In genomic region chr12:3743803-3744202, GRCh38 we compare ENCODE assay signal across 13 cellular contexts. TPM values are rescaled to one million over a fixed set of nuclear protein-coding genes. Genes with fewer than 3 reads are reported as not detected.
DNase-seq lines count a peak whose midpoint lies in the region; ATAC-seq, FAIRE-seq and TF ChIP-seq lines count a peak whose summit lies in the region.
"Had no signal": no experiment of that assay in that cellular context is flagged by ENCODE, and none has a peak within 500 bp of the region (broad histone marks: within the 10 kb centered on the region; RNA-seq: fewer than 3 reads in every experiment).

No MANE protein-coding gene starts in this region.

- CTCF ChIA-PET in CD4-positive, alpha-beta memory T cell (lab: Charles Lee; ENCODE audit: partially characterized antibody), result interaction anchor here (1.1 to 1.7 kb wide), 2 partner anchors 9 to 60 kb away, joined by 3 to 8 read pairs; partner anchors contain the start of gene CRACR2A
- CTCF ChIA-PET in activated CD8-positive, alpha-beta T cell treated with anti-CD3 and anti-CD28 coated beads for 36 hours (lab: Charles Lee), result interaction anchor here (0.5 to 3.6 kb wide), 8 partner anchors 9 to 615 kb away, joined by 3 to 13 read pairs (median 4); partner anchors contain the start of gene CRACR2A

- intact Hi-C loops in CD4-positive, alpha-beta memory T cell (cut with micrococcal nuclease), result no loop called here
- intact Hi-C loops in activated CD8-positive, alpha-beta T cell treated with anti-CD3 and anti-CD28 coated beads for 36 hours (cut with micrococcal nuclease), result no loop called here
- intact Hi-C loops in pancreas (cut with DNase I), result no loop called here

- POLR2A ChIA-PET in CD4-positive, alpha-beta memory T cell (lab: Charles Lee; ENCODE audit: partially characterized antibody), result interaction anchor here (1.6 kb wide), 1 partner anchor 10 kb away, joined by 8 read pairs; the partner anchor contains the start of gene CRACR2A
- POLR2A ChIA-PET in activated CD8-positive, alpha-beta T cell treated with anti-CD3 and anti-CD28 coated beads for 36 hours (lab: Charles Lee), result interaction anchor here (1.8 to 4.3 kb wide), 2 partner anchors 9 to 15 kb away, joined by 8 to 25 read pairs; partner anchors contain the start of gene CRACR2A

- peak overlapping the region in 3 of 8 donors; percentile 43 to 76 (median 48) for H3K4me3 Mint-ChIP-seq in CD4-positive, alpha-beta memory T cell
- H3K4me3 Mint-ChIP-seq in activated CD8-positive, alpha-beta T cell treated with anti-CD3 and anti-CD28 coated beads for 36 hours, result no peak overlapping the region

- peaks cover 37% of the 10 kb centered on the region for H3K4me1 ChIP-seq in CD4-positive, alpha-beta memory T cell (ENCODE audit: insufficient read depth, low read length)
- peaks cover 0 to 24% of the 10 kb centered on the region in 2 donors for H3K4me1 ChIP-seq in right atrium auricular region
- H3K4me1 ChIP-seq in pancreas, result no peaks in the 10 kb centered on the region

- no peaks in the 10 kb centered on the region for H3K27me3 Mint-ChIP-seq in CD4-positive, alpha-beta memory T cell
- no peaks in the 10 kb centered on the region for H3K27me3 Mint-ChIP-seq in activated CD8-positive, alpha-beta T cell treated with anti-CD3 and anti-CD28 coated beads for 36 hours
- H3K27me3 Mint-ChIP-seq: naive thymus-derived CD4-positive, alpha-beta T cell had no signal

- FAIRE-seq in pancreas (lab: Jason Lieb, UNC), result no peak
- FAIRE-seq: endometrium, H1 had no signal

- H3K27ac Mint-ChIP-seq in CD4-positive, alpha-beta memory T cell, result peak overlapping the region in 5 of 7 donors; percentile 67 to 87 (median 81)
- H3K27ac Mint-ChIP-seq in activated CD8-positive, alpha-beta T cell treated with anti-CD3 and anti-CD28 coated beads for 36 hours, result peak overlapping the region; percentile 79

- H3K36me3 ChIP-seq in CD4-positive, alpha-beta memory T cell (ENCODE audit: insufficient read depth, low read length), result peaks cover 3% of the 10 kb centered on the region
- H3K36me3 ChIP-seq in right atrium auricular region, result no peaks in the 10 kb centered on the region
- H3K36me3 ChIP-seq in pancreas, result no peaks in the 10 kb centered on the region

- no peak overlapping the region for H3K4me3 ChIP-seq in CD4-positive, alpha-beta memory T cell (ENCODE audit: low read length in 2 of 2)
- H3K4me3 ChIP-seq in right atrium auricular region (no peak overlapping the region), pancreas (no peak overlapping the region)

- ATAC-seq in GM21381 (IDR thresholded peaks at IDR 0.05; ENCODE audit: unreplicated experiment) (peak; percentile 62), pancreas (no peak), GM18519 (IDR thresholded peaks at IDR 0.05; ENCODE audit: low FRiP score, unreplicated experiment) (no peak)
- peak; percentile 71 for ATAC-seq in activated CD8-positive, alpha-beta T cell treated with anti-CD3 and anti-CD28 coated beads for 36 hours

- no peak for DNase-seq in CD4-positive, alpha-beta memory T cell
- peak; percentile 75 for DNase-seq in activated CD8-positive, alpha-beta T cell treated with anti-CD3 and anti-CD28 coated beads for 36 hours
- DNase-seq in right atrium auricular region (ENCODE audit: low spot score) (no peak), pancreas (no peak), NOMO-1 treated with DMSO at 0.1 percent for 48 hours (lab: John Stamatoyannopoulos, UW; ENCODE audit: unreplicated experiment) (no peak), anterior cingulate cortex (lab: John Stamatoyannopoulos, UW) (no peak)
- DNase-seq: Caco-2; naive thymus-derived CD4-positive, alpha-beta T cell; NCI-H1417 had no signal

- no peak for TF ChIP-seq CTCF in activated CD8-positive, alpha-beta T cell treated with anti-CD3 and anti-CD28 coated beads for 36 hours (IDR thresholded peaks at IDR 0.05)
- TF ChIP-seq CTCF in right atrium auricular region (IDR thresholded peaks at IDR 0.05) (no peak), pancreas (IDR thresholded peaks at IDR 0.05) (no peak)

- WGBS in pancreas, 2 donors, result 88 to 89% methylated on average over 6 of the region's 6 CpGs

- no peaks in the 10 kb centered on the region for H3K9me3 ChIP-seq in CD4-positive, alpha-beta memory T cell (ENCODE audit: control insufficient read depth in 1 of 2, low read length in 2 of 2)
- H3K9me3 ChIP-seq in right atrium auricular region, result no peaks in the 10 kb centered on the region
- H3K9me3 ChIP-seq in pancreas, result no peaks in the 10 kb centered on the region
- H3K9me3 ChIP-seq: Caco-2 had no signal

- peaks cover 57 to 66% of the 10 kb centered on the region in 2 donors for H3K36me3 Mint-ChIP-seq in CD4-positive, alpha-beta memory T cell
- peaks cover 38% of the 10 kb centered on the region for H3K36me3 Mint-ChIP-seq in activated CD8-positive, alpha-beta T cell treated with anti-CD3 and anti-CD28 coated beads for 36 hours (ENCODE audit: low read depth)

- H3K9me3 Mint-ChIP-seq in CD4-positive, alpha-beta memory T cell, result no peaks in the 10 kb centered on the region
- no peaks in the 10 kb centered on the region for H3K9me3 Mint-ChIP-seq in activated CD8-positive, alpha-beta T cell treated with anti-CD3 and anti-CD28 coated beads for 36 hours

- H3K27ac ChIP-seq in CD4-positive, alpha-beta memory T cell (ENCODE audit: low read depth, low read length), result no peak overlapping the region
- H3K27ac ChIP-seq in right atrium auricular region (peak overlapping the region; percentile 70 to 82), pancreas (no peak overlapping the region)

- peaks cover 38 to 75% (median 47%) of the 10 kb centered on the region in 4 donors for H3K4me1 Mint-ChIP-seq in CD4-positive, alpha-beta memory T cell
- H3K4me1 Mint-ChIP-seq in activated CD8-positive, alpha-beta T cell treated with anti-CD3 and anti-CD28 coated beads for 36 hours (ENCODE audit: low read depth), result peaks cover 49% of the 10 kb centered on the region

- no peaks in the 10 kb centered on the region for H3K27me3 ChIP-seq in CD4-positive, alpha-beta memory T cell (ENCODE audit: insufficient read depth, low read length)
- H3K27me3 ChIP-seq in right atrium auricular region (no peaks in the 10 kb centered on the region), pancreas (no peaks in the 10 kb centered on the region)

RNA-seq across cellular contexts. Expression of gene CRACR2A, which starts 9.1 kb away (rescaled TPM):
- total RNA-seq in CD4-positive, alpha-beta memory T cell, result 10 to 100 TPM; 34.4 to 37.6 TPM
- 10 to 100 TPM in 1 of 2 donors, 1 to 10 TPM in 1; 5.6 to 21.4 TPM for polyA plus RNA-seq in CD4-positive, alpha-beta memory T cell
- total RNA-seq in activated CD8-positive, alpha-beta T cell treated with anti-CD3 and anti-CD28 coated beads for 36 hours, result 10 to 100 TPM; 21.2 to 24.7 TPM
- total RNA-seq in right atrium auricular region (10 to 100 TPM in 1 of 2 donors, 1 to 10 TPM in 1; 6.0 to 10.9 TPM), pancreas (10 to 100 TPM in 1 of 6 donors, 1 to 10 TPM in 5; 4.9 to 10.3 (median 8.6) TPM)
- polyA plus RNA-seq in pancreas, result 1 to 10 TPM; 1.5 to 4.2 TPM

Comparison
In these comparisons a context has a peak if more than half of its experiments do, and no peak if none do; other contexts are left out.
1. H3K27ac ChIP-seq: peak in right atrium auricular region (2 of 2); none in CD4-positive, alpha-beta memory T cell (single experiment) and pancreas (0 of 4).
2. ATAC-seq: peak in GM21381 (single experiment) and activated CD8-positive, alpha-beta T cell treated with anti-CD3 and anti-CD28 coated beads for 36 hours (single experiment); none in pancreas (0 of 4) and GM18519 (single experiment).